Comparison of ENCODE assay signal across 13 cellular contexts in genomic region chr10:59134302-59134701, GRCh38. TPM values are rescaled to one million over a fixed set of nuclear protein-coding genes. Genes with fewer than 3 reads are reported as not detected.
"Had no signal": no experiment of that assay in that cellular context is flagged by ENCODE, and none has a peak within 500 bp of the region (broad histone marks: within the 10 kb centered on the region; RNA-seq: fewer than 3 reads in every experiment).

No MANE protein-coding gene starts in this region.

- ATAC-seq: activated naive CD4-positive, alpha-beta T cell treated with anti-CD3 and anti-CD28 coated beads, Interleukin-2, amount 50 U/mL, for 72 hours had no signal

- H3K27ac ChIP-seq: adrenal gland, left ventricle myocardium inferior, tibial nerve had no signal

- H3K4me3 ChIP-seq: adrenal gland, left ventricle myocardium inferior, tibial nerve had no signal

- DNase-seq: activated CD4-positive, alpha-beta T cell treated with anti-CD3 and anti-CD28 coated beads, Interleukin-2, amount 50 U/mL, for 48 hours; activated gamma-delta T cell treated with Interleukin-2 at 50 U/mL for 16 hours; adrenal gland; endodermal cell; erythroblast; left ventricle myocardium inferior; naive B cell; stimulated activated CD8-positive, alpha-beta memory T cell treated with anti-CD3 and anti-CD28 coated beads, Interleukin-4, amount 100 ng/mL, for 48 hours; stimulated activated naive CD4-positive, alpha-beta T cell treated with Interleukin-2 at 50 U/mL for 16 hours had no signal

RNA-seq across cellular contexts. Expression of gene PHYHIPL, which starts 42.1 kb away (rescaled TPM):
- total RNA-seq: activated naive CD4-positive, alpha-beta T cell treated with anti-CD3 and anti-CD28 coated beads, Interleukin-2, amount 50 U/mL, for 72 hours; osteocyte; T-helper 2 cell treated with Interferon-gamma antibody and Interleukin-4, amounts not matched to agents 100 ng/mL and 5 ng/mL, for 36 hours had no signal
